In genomic region chr10:130761032-130761575, GRCh38 we compare ENCODE assay signal across 16 cellular contexts.
DNase-seq lines count a peak whose midpoint lies in the region; ATAC-seq and TF ChIP-seq lines count a peak whose summit lies in the region.
"Had no signal": no experiment of that assay in that cellular context is flagged by ENCODE, and none has a peak within 500 bp of the region (broad histone marks: within the 10 kb centered on the region; RNA-seq: fewer than 3 reads in every experiment).

No MANE protein-coding gene starts in this region.

- H4K20me1 ChIP-seq in GM23338 (replicated peaks; ENCODE audit: insufficient read depth) = no peaks in the 10 kb centered on the region

- H3K27ac ChIP-seq in sigmoid colon (no peak overlapping the region), GM23338 (ENCODE audit: low read depth) (no peak overlapping the region)
- H3K27ac ChIP-seq: C4-2B had no signal

- H3K4me3 ChIP-seq in sigmoid colon = no peak overlapping the region
- H3K4me3 ChIP-seq in GM23338 = no peak overlapping the region

- peak; percentile 26 to 37 for ATAC-seq in natural killer cell treated with Interleukin-12 subunit alpha and Interleukin-12 subunit beta and Interleukin-15 and Interleukin-18, amount 100 ng/mL, for 72 hours
- ATAC-seq in GM19463 (IDR thresholded peaks at IDR 0.05; ENCODE audit: unreplicated experiment) (no peak), GM23338 (no peak)
- ATAC-seq: HepG2 had no signal

- no peaks in the 10 kb centered on the region for H3K9me2 ChIP-seq in GM23338 (ENCODE audit: insufficient read depth)

- DNase-seq in CD14-positive monocyte (ENCODE audit: low spot score) = peak; percentile 30
- peak; percentile 51 for DNase-seq in chondrocyte (ENCODE audit: low spot score)
- DNase-seq in natural killer cell treated with Interleukin-12 subunit alpha and Interleukin-12 subunit beta and Interleukin-15 and Interleukin-18, amount 100 ng/mL, for 72 hours (ENCODE audit: low spot score) = no peak
- peak; percentile 22 for DNase-seq in sigmoid colon
- DNase-seq in amniotic stem cell (lab: John Stamatoyannopoulos, UW) = no peak
- DNase-seq in GM23338 (ENCODE audit: low spot score) = no peak
- no peak for DNase-seq in inferior parietal cortex (ENCODE audit: extremely low spot score)
- DNase-seq: ACHN; CD4-positive, alpha-beta memory T cell; DMS79 treated with DMSO at 0.1 percent for 48 hours; GF-D8; H9 had no signal

- no peaks in the 10 kb centered on the region for H3K4me1 ChIP-seq in sigmoid colon
- no peaks in the 10 kb centered on the region for H3K4me1 ChIP-seq in GM23338 (ENCODE audit: insufficient read depth)

- no peaks in the 10 kb centered on the region for H3K36me3 ChIP-seq in sigmoid colon
- no peaks in the 10 kb centered on the region; the same call in 1 of the 2 replicates for H3K36me3 ChIP-seq in GM23338 (ENCODE audit: insufficient read depth)

- no peaks in the 10 kb centered on the region for H3F3A ChIP-seq in GM23338 (replicated peaks; ENCODE audit: low read depth)

- H3K4me2 ChIP-seq in GM23338 = no peak overlapping the region

- H3K9me3 ChIP-seq in sigmoid colon = no peaks in the 10 kb centered on the region

- no peak overlapping the region for H3K4me3 Mint-ChIP-seq in CD14-positive monocyte
- H3K4me3 Mint-ChIP-seq in chondrocyte (ENCODE audit: unreplicated experiment) = no peak overlapping the region
- no peak overlapping the region for H3K4me3 Mint-ChIP-seq in natural killer cell treated with Interleukin-12 subunit alpha and Interleukin-12 subunit beta and Interleukin-15 and Interleukin-18, amount 100 ng/mL, for 72 hours
- no peak overlapping the region for H3K4me3 Mint-ChIP-seq in GM23338
- H3K4me3 Mint-ChIP-seq: CD4-positive, alpha-beta memory T cell; H9; IgD-negative memory B cell had no signal

- TF ChIP-seq EP300 in sigmoid colon (IDR thresholded peaks at IDR 0.05) = no peak

- no peaks in the 10 kb centered on the region for H3K79me2 ChIP-seq in GM23338 (replicated peaks; ENCODE audit: insufficient read depth)

- H3K27me3 Mint-ChIP-seq in CD14-positive monocyte (ENCODE audit: low read depth in 3 of 3) (peaks cover 0 to 3% (median 0%) of the 10 kb centered on the region in 3 donors), chondrocyte (ENCODE audit: low read depth) (no peaks in the 10 kb centered on the region), GM23338 (ENCODE audit: insufficient read depth, low read depth, poor library complexity) (peaks cover 6% of the 10 kb centered on the region)
- no peaks in the 10 kb centered on the region for H3K27me3 Mint-ChIP-seq in natural killer cell treated with Interleukin-12 subunit alpha and Interleukin-12 subunit beta and Interleukin-15 and Interleukin-18, amount 100 ng/mL, for 72 hours
- H3K27me3 Mint-ChIP-seq: IgD-negative memory B cell had no signal

- H2AFZ ChIP-seq in GM23338 = no peak overlapping the region

- intact Hi-C loops in CD14-positive monocyte (cut with micrococcal nuclease) (no loop called here), sigmoid colon (cut with DNase I) (no loop called here)

- no peaks in the 10 kb centered on the region for H3K27me3 ChIP-seq in sigmoid colon
- no peaks in the 10 kb centered on the region for H3K27me3 ChIP-seq in GM23338 (ENCODE audit: insufficient read depth)

- no peak for TF ChIP-seq CTCF in CD14-positive monocyte (IDR thresholded peaks at IDR 0.05)
- TF ChIP-seq CTCF in chondrocyte (IDR thresholded peaks at IDR 0.05) = no peak
- TF ChIP-seq CTCF in sigmoid colon (IDR thresholded peaks at IDR 0.05) = no peak
- no peak for TF ChIP-seq CTCF in GM23338 (conservative IDR thresholded peaks at IDR 0.05; ENCODE audit: low read depth in 2 of 2)

- no peak for TF ChIP-seq POLR2A in sigmoid colon (IDR thresholded peaks at IDR 0.05)

- peaks cover 5 to 32% (median 13%) of the 10 kb centered on the region in 7 donors for H3K9me3 Mint-ChIP-seq in CD14-positive monocyte
- peaks cover 47% of the 10 kb centered on the region for H3K9me3 Mint-ChIP-seq in chondrocyte (ENCODE audit: low read depth)
- H3K9me3 Mint-ChIP-seq in natural killer cell treated with Interleukin-12 subunit alpha and Interleukin-12 subunit beta and Interleukin-15 and Interleukin-18, amount 100 ng/mL, for 72 hours = no peaks in the 10 kb centered on the region
- H3K9me3 Mint-ChIP-seq in GM23338 = peaks cover 83% of the 10 kb centered on the region

- WGBS in sigmoid colon, 2 donors = 68 to 78% methylated on average over 6 of the region's 6 CpGs

- H3K4me1 Mint-ChIP-seq in CD14-positive monocyte = no peaks in the 10 kb centered on the region
- H3K4me1 Mint-ChIP-seq in chondrocyte (ENCODE audit: low read depth) = no peaks in the 10 kb centered on the region
- H3K4me1 Mint-ChIP-seq in natural killer cell treated with Interleukin-12 subunit alpha and Interleukin-12 subunit beta and Interleukin-15 and Interleukin-18, amount 100 ng/mL, for 72 hours (ENCODE audit: low read depth in 2 of 2) = no peaks in the 10 kb centered on the region
- H3K4me1 Mint-ChIP-seq in GM23338 = no peaks in the 10 kb centered on the region
- H3K4me1 Mint-ChIP-seq: CD4-positive, alpha-beta memory T cell; H9; IgD-negative memory B cell had no signal

- H3K27ac Mint-ChIP-seq in CD14-positive monocyte = no peak overlapping the region
- no peak overlapping the region for H3K27ac Mint-ChIP-seq in chondrocyte (ENCODE audit: unreplicated experiment)
- no peak overlapping the region for H3K27ac Mint-ChIP-seq in natural killer cell treated with Interleukin-12 subunit alpha and Interleukin-12 subunit beta and Interleukin-15 and Interleukin-18, amount 100 ng/mL, for 72 hours
- no peak overlapping the region for H3K27ac Mint-ChIP-seq in GM23338
- H3K27ac Mint-ChIP-seq: CD4-positive, alpha-beta memory T cell; H9; IgD-negative memory B cell had no signal

- H3K36me3 Mint-ChIP-seq in CD14-positive monocyte (no peaks in the 10 kb centered on the region), chondrocyte (ENCODE audit: low read depth) (peaks cover 2% of the 10 kb centered on the region), GM23338 (ENCODE audit: low read depth) (peaks cover 24% of the 10 kb centered on the region)
- no peaks in the 10 kb centered on the region for H3K36me3 Mint-ChIP-seq in natural killer cell treated with Interleukin-12 subunit alpha and Interleukin-12 subunit beta and Interleukin-15 and Interleukin-18, amount 100 ng/mL, for 72 hours
- H3K36me3 Mint-ChIP-seq: CD4-positive, alpha-beta memory T cell; IgD-negative memory B cell had no signal

TF ChIP-seq in GM23338, 12 proteins besides CTCF, POLR2A, EP300 and RAD21:
- TF ChIP-seq EZH2phosphoT487 (IDR thresholded peaks at IDR 0.05; ENCODE audit: unreplicated experiment) (no peak), ETS1 (IDR thresholded peaks at IDR 0.05) (no peak), EZH2 (IDR thresholded peaks at IDR 0.05; ENCODE audit: low read depth, unreplicated experiment) (no peak), NANOG (IDR thresholded peaks at IDR 0.05; ENCODE audit: borderline replicate concordance) (no peak), STAT1 (IDR thresholded peaks at IDR 0.05; ENCODE audit: unreplicated experiment) (no peak), POLR2AphosphoS5 (IDR thresholded peaks at IDR 0.05; ENCODE audit: low read depth) (no peak), ZNF331 (CRISPR knock-in tag; IDR thresholded peaks at IDR 0.05; ENCODE audit: low read depth) (no peak)

Comparison
In these comparisons a context has a peak if more than half of its experiments do, and no peak if none do; other contexts are left out.
1. DNase-seq: peak in CD14-positive monocyte (single experiment), chondrocyte (single experiment) and sigmoid colon (single experiment); none in natural killer cell treated with Interleukin-12 subunit alpha and Interleukin-12 subunit beta and Interleukin-15 and Interleukin-18, amount 100 ng/mL, for 72 hours (single experiment), amniotic stem cell (single experiment), GM23338 (single experiment) and inferior parietal cortex (single experiment).
2. ATAC-seq: peak in natural killer cell treated with Interleukin-12 subunit alpha and Interleukin-12 subunit beta and Interleukin-15 and Interleukin-18, amount 100 ng/mL, for 72 hours (2 of 2); none in GM19463 (single experiment) and GM23338 (single experiment).